8 cellular contexts compared by ENCODE assay signal in the genomic region with DNA sequence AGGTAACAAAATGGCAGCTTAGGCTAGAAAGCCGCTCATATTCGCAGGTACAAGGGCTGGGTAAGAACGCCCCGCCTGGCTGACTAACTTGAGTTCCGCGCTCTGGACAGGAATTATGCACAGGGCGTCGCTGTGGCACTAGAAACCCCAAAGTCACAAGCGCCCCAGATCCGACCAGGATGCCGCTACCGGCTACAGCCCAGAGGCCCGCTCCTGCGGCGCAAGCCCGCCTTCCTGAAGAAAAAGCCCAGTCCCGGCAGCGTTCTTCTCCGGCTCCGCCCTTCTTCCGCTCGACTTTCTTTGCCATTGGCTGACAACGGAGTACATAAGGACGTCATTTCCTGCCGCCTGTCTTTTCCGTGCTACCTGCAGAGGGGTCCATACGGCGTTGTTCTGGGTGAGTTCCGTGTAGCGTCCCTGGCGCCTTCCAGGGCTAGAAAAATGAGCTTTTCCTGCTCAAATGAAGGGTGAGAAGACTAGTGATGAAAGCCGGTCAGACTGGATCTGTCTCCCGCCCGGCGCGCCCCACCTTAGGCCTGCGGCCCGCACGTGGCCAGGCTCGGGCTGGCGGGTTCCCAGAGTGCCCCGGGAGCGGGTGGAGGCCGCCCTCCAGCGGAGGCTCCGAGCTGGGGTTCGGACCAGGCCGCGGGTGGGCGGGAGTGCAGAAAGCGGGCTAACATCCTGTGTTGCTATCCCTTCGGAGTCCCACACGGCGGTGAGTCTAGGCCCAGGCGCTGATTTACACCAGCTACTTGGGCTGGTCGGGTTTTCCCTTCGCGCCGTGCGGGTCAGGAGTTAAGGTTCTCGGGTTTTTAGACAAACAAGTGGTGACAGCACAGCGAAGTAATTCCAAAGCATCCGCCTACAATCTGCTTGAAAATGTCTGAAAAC. TPM values are rescaled to one million over a fixed set of nuclear protein-coding genes. Genes with fewer than 3 reads are reported as not detected.
DNase-seq lines count a peak whose midpoint lies in the region; ATAC-seq and TF ChIP-seq lines count a peak whose summit lies in the region.

A gene (plus strand): TSS at position 353 of the 891 bp plus-strand sequence. CDS start 934 bp downstream, outside the sequence.

- ATAC-seq in GM21360 (IDR thresholded peaks at IDR 0.05; ENCODE audit: unreplicated experiment): peak; percentile 94

- BruUV-seq in Caco-2 (replicated peaks; lab: Mats Ljungman, UMichigan): TSS peak; percentile 64

- H3K27ac ChIP-seq in effector memory CD4-positive, alpha-beta T cell (ENCODE audit: insufficient read depth, low read length, poor library complexity, severe bottlenecking): peak within 1 kb of the TSS; percentile 89

- H3K36me3 Mint-ChIP-seq in Caco-2 (ENCODE audit: insufficient read depth, unreplicated experiment): peaks cover 56% of the 10 kb centered on the region

- H3K4me3 ChIP-seq in Caco-2 (ENCODE audit: low read depth, low read length): peak within 1 kb of the TSS; percentile 76
- peak within 1 kb of the TSS; percentile 69 for H3K4me3 ChIP-seq in effector memory CD4-positive, alpha-beta T cell (ENCODE audit: insufficient read depth, low read depth, low read length, poor library complexity, severe bottlenecking)

- TF ChIP-seq CTCF in Caco-2 (IDR thresholded peaks at IDR 0.05; ENCODE audit: insufficient read depth in 1 of 2, low read depth in 1 of 2, low read length in 1 of 2, severe bottlenecking in 1 of 2, unreplicated experiment in 1 of 2): peak in 1 of 2 experiments; percentile 53

- H3K4me1 Mint-ChIP-seq in Caco-2 (ENCODE audit: low read depth, unreplicated experiment): peaks cover 9% of the 10 kb centered on the region

- no peaks in the 10 kb centered on the region for H3K27me3 ChIP-seq in Caco-2 (replicated peaks; ENCODE audit: control insufficient read depth, insufficient read depth, low read length)
- H3K27me3 ChIP-seq in effector memory CD4-positive, alpha-beta T cell (replicated peaks; ENCODE audit: control insufficient read depth, insufficient read depth, low read length, poor library complexity, severe bottlenecking): no peaks in the 10 kb centered on the region

- CTCF ChIA-PET in Caco-2 (lab: Charles Lee): interaction anchor here (0.5 to 1.2 kb wide), 2 partner anchors 118 to 348 kb away, joined by 3 to 5 read pairs; no protein-coding TSS in a partner anchor
- CTCF ChIA-PET in activated CD8-positive, alpha-beta memory T cell treated with anti-CD3 and anti-CD28 coated beads for 36 hours (lab: Charles Lee): interaction anchor here (1.0 kb wide), 1 partner anchor 8 kb away, joined by 3 read pairs; no protein-coding TSS in a partner anchor

- peak; percentile 97 for DNase-seq in Caco-2
- DNase-seq in HT1080 (ENCODE audit: low read depth): peak; percentile 98
- DNase-seq in NOMO-1 (lab: John Stamatoyannopoulos, UW; ENCODE audit: unreplicated experiment in 2 of 2): peak; percentile 99
- DNase-seq in effector memory CD4-positive, alpha-beta T cell: peak; percentile 93 to 95 (median 94)
- peak; percentile 97 for DNase-seq in lung microvascular endothelial cell (ENCODE audit: low read depth in 2 of 2)
- peak; percentile 89 to 95 (median 90) for DNase-seq in stimulated activated CD4-positive, alpha-beta T cell treated with anti-CD3 and anti-CD28 coated beads, TNF-alpha, amount 100 ng/mL, for 48 hours (ENCODE audit: low read depth in 3 of 3)

- intact Hi-C loops in Caco-2 (cut with micrococcal nuclease; ENCODE audit: unreplicated experiment): loop anchor here (1.0 kb wide), 2 partner anchors 22 to 37 kb away; no protein-coding TSS in a partner anchor

- no peaks in the 10 kb centered on the region for H3K9me3 ChIP-seq in Caco-2
- no peaks in the 10 kb centered on the region for H3K9me3 ChIP-seq in effector memory CD4-positive, alpha-beta T cell (ENCODE audit: control insufficient read depth, low read length)

- no peaks in the 10 kb centered on the region for H3K27me3 Mint-ChIP-seq in Caco-2 (ENCODE audit: insufficient read depth, unreplicated experiment)

- peaks cover 2% of the 10 kb centered on the region for H3K36me3 ChIP-seq in Caco-2 (ENCODE audit: control insufficient read depth, insufficient read depth, low read length)
- peaks cover 32% of the 10 kb centered on the region for H3K36me3 ChIP-seq in effector memory CD4-positive, alpha-beta T cell (ENCODE audit: control insufficient read depth, insufficient read depth, low read length)

- H3K9me3 Mint-ChIP-seq in Caco-2 (ENCODE audit: unreplicated experiment): no peaks in the 10 kb centered on the region

- peaks cover 7% of the 10 kb centered on the region for H3K4me1 ChIP-seq in Caco-2
- peaks cover 20% of the 10 kb centered on the region for H3K4me1 ChIP-seq in effector memory CD4-positive, alpha-beta T cell (ENCODE audit: control insufficient read depth, insufficient read depth, low read length, poor library complexity, severe bottlenecking)

- peak within 1 kb of the TSS; percentile 98 for H3K27ac Mint-ChIP-seq in Caco-2 (ENCODE audit: unreplicated experiment)

- POLR2A ChIA-PET in Caco-2 (lab: Charles Lee): interaction anchor here (0.5 kb wide), 1 partner anchor 215 kb away, joined by 3 read pairs; no protein-coding TSS in a partner anchor
- POLR2A ChIA-PET in activated CD8-positive, alpha-beta memory T cell treated with anti-CD3 and anti-CD28 coated beads for 36 hours (lab: Charles Lee): interaction anchor here (0.5 to 3.4 kb wide), 8 partner anchors 8 to 1782 kb away, joined by 3 to 39 read pairs (median 3); a partner anchor contains a TSS

- H3K4me3 Mint-ChIP-seq in Caco-2 (ENCODE audit: unreplicated experiment): peak within 1 kb of the TSS; percentile 88

RNA-seq across cellular contexts. Expression of the gene that starts here (rescaled TPM):
- total RNA-seq in Caco-2 (2022): 1,548 and 1,562 TPM in 2 replicates
- total RNA-seq in HT1080 (2014; rRNA removed; shearing (Covaris generic)): 2,701 and 2,964 TPM in 2 replicates
- polyA plus RNA-seq in HT1080 (2015; cell fraction: cytosol; rRNA removed): 3,532 and 3,656 TPM in 2 replicates
- polyA plus RNA-seq in HT1080 (2015; cell fraction: nucleus; rRNA removed): 1,497 and 1,638 TPM in 2 replicates
- total RNA-seq in activated CD8-positive, alpha-beta memory T cell treated with anti-CD3 and anti-CD28 coated beads for 36 hours: 1,000 to 10,000 TPM; 2,408 to 2,422 TPM
- 1,101 and 1,430 TPM in 2 replicates for total RNA-seq in lung microvascular endothelial cell

Comparison
In these comparisons a context has a peak if more than half of its experiments do, and no peak if none do; other contexts are left out.
1. Peak in every context shown above with its lines: DNase-seq, ATAC-seq, H3K4me3 ChIP-seq and H3K27ac ChIP-seq.